ENCODE assay signal across 22 cellular contexts in genomic region chr15:42191610-42192346, GRCh38. TPM values are rescaled to one million over a fixed set of nuclear protein-coding genes. Genes with fewer than 3 reads are reported as not detected.
DNase-seq lines count a peak whose midpoint lies in the region; ATAC-seq lines count a peak whose summit lies in the region.
"Had no signal": no experiment of that assay in that cellular context is flagged by ENCODE, and none has a peak within 500 bp of the region (broad histone marks: within the 10 kb centered on the region; RNA-seq: fewer than 3 reads in every experiment).

No MANE protein-coding gene starts in this region.

- peak overlapping the region in 2 of 4 donors; percentile 5 to 49 for H3K4me3 Mint-ChIP-seq in IgD-negative memory B cell
- H3K4me3 Mint-ChIP-seq in activated naive CD8-positive, alpha-beta T cell treated with anti-CD3 and anti-CD28 coated beads, Interleukin-2, amount 50 U/mL, for 24 hours: no peak overlapping the region
- H3K4me3 Mint-ChIP-seq: CD14-positive monocyte, natural killer cell had no signal

- peak overlapping the region; percentile 87 to 89 for H3K27ac Mint-ChIP-seq in activated naive CD4-positive, alpha-beta T cell treated with anti-CD3 and anti-CD28 coated beads, Interleukin-2, amount 50 U/mL, for 72 hours
- peak overlapping the region in 2 of 3 donors; percentile 56 to 82 for H3K27ac Mint-ChIP-seq in IgD-negative memory B cell
- H3K27ac Mint-ChIP-seq in activated naive CD8-positive, alpha-beta T cell treated with anti-CD3 and anti-CD28 coated beads, Interleukin-2, amount 50 U/mL, for 24 hours: peak overlapping the region; percentile 55

- intact Hi-C loops in Right ventricle myocardium inferior (cut with DNase I): no loop called here

- DNase-seq in activated naive CD4-positive, alpha-beta T cell treated with anti-CD3 and anti-CD28 coated beads, Interleukin-2, amount 50 U/mL, for 72 hours (ENCODE audit: low spot score in 2 of 2): no peak
- DNase-seq in activated naive CD4-positive, alpha-beta T cell (lab: John Stamatoyannopoulos, UW): no peak
- DNase-seq in activated naive CD8-positive, alpha-beta T cell treated with anti-CD3 and anti-CD28 coated beads, Interleukin-2, amount 50 U/mL, for 24 hours: no peak
- DNase-seq in activated gamma-delta T cell (lab: John Stamatoyannopoulos, UW) (no peak), NCI-H146 (lab: John Stamatoyannopoulos, UW) (no peak), Right ventricle myocardium inferior (ENCODE audit: missing footprints) (no peak)
- DNase-seq in activated CD8-positive, alpha-beta memory T cell treated with anti-CD3 and anti-CD28 coated beads for 24 hours: no peak
- DNase-seq: activated CD4-positive, CD25-positive, alpha-beta regulatory T cell treated with anti-CD3 and anti-CD28 coated beads, Interleukin-2, amount 50 U/mL, for 72 hours; activated CD8-positive, alpha-beta memory T cell treated with anti-CD3 and anti-CD28 coated beads, Interleukin-2, amount 50 U/mL, for 4 hours; caudate nucleus; dermis blood vessel endothelial cell; DMS 273 treated with DMSO at 0.1 percent for 48 hours; islet precursor cell; natural killer cell; NCI-H524; T-helper 1 cell had no signal

- H3K9me3 Mint-ChIP-seq in activated naive CD4-positive, alpha-beta T cell treated with anti-CD3 and anti-CD28 coated beads, Interleukin-2, amount 50 U/mL, for 72 hours: no peaks in the 10 kb centered on the region
- H3K9me3 Mint-ChIP-seq in IgD-negative memory B cell: no peaks in the 10 kb centered on the region
- H3K9me3 Mint-ChIP-seq in activated naive CD8-positive, alpha-beta T cell treated with anti-CD3 and anti-CD28 coated beads, Interleukin-2, amount 50 U/mL, for 24 hours: no peaks in the 10 kb centered on the region
- H3K9me3 Mint-ChIP-seq: natural killer cell had no signal

- peak; percentile 46 to 49 for ATAC-seq in activated naive CD4-positive, alpha-beta T cell treated with anti-CD3 and anti-CD28 coated beads, Interleukin-2, amount 50 U/mL, for 72 hours
- ATAC-seq in activated naive CD8-positive, alpha-beta T cell treated with anti-CD3 and anti-CD28 coated beads, Interleukin-2, amount 50 U/mL, for 24 hours: no peak
- ATAC-seq in Right ventricle myocardium inferior: no peak
- ATAC-seq: natural killer cell had no signal

- peaks cover 6 to 13% (median 13%) of the 10 kb centered on the region in 3 donors for H3K4me1 Mint-ChIP-seq in IgD-negative memory B cell
- H3K4me1 Mint-ChIP-seq in activated naive CD8-positive, alpha-beta T cell treated with anti-CD3 and anti-CD28 coated beads, Interleukin-2, amount 50 U/mL, for 24 hours: peaks cover 54% of the 10 kb centered on the region

- peaks cover 21 to 71% of the 10 kb centered on the region in 2 donors for H3K36me3 Mint-ChIP-seq in activated naive CD4-positive, alpha-beta T cell treated with anti-CD3 and anti-CD28 coated beads, Interleukin-2, amount 50 U/mL, for 72 hours
- H3K36me3 Mint-ChIP-seq in IgD-negative memory B cell: peaks cover 22% of the 10 kb centered on the region
- peaks cover 49% of the 10 kb centered on the region for H3K36me3 Mint-ChIP-seq in activated naive CD8-positive, alpha-beta T cell treated with anti-CD3 and anti-CD28 coated beads, Interleukin-2, amount 50 U/mL, for 24 hours (ENCODE audit: low read depth)
- H3K36me3 Mint-ChIP-seq: natural killer cell had no signal

- H3K27me3 Mint-ChIP-seq in IgD-negative memory B cell: no peaks in the 10 kb centered on the region
- no peaks in the 10 kb centered on the region for H3K27me3 Mint-ChIP-seq in activated naive CD8-positive, alpha-beta T cell treated with anti-CD3 and anti-CD28 coated beads, Interleukin-2, amount 50 U/mL, for 24 hours

RNA-seq across cellular contexts. Expression of gene VPS39, which starts 16.3 kb away (rescaled TPM):
- 10 to 100 TPM; 55.2 to 90.7 TPM for total RNA-seq in activated naive CD4-positive, alpha-beta T cell treated with anti-CD3 and anti-CD28 coated beads, Interleukin-2, amount 50 U/mL, for 72 hours
- 27.5 TPM for polyA plus RNA-seq in IgD-negative memory B cell
- 43.0 TPM for total RNA-seq in Right ventricle myocardium inferior

RNA-seq across cellular contexts. Expression of gene PLA2G4F, which starts 35.3 kb away (rescaled TPM):
- total RNA-seq in activated naive CD4-positive, alpha-beta T cell treated with anti-CD3 and anti-CD28 coated beads, Interleukin-2, amount 50 U/mL, for 72 hours: not detected
- polyA plus RNA-seq in IgD-negative memory B cell: not detected
- 3.5 TPM for total RNA-seq in Right ventricle myocardium inferior
- total RNA-seq: dermis blood vessel endothelial cell, fibroblast of lung, liver, natural killer cell, osteoblast, SK-MEL-5 had no signal
- polyA plus RNA-seq: CD14-positive monocyte, fibroblast of lung, liver had no signal

Comparison
In these comparisons a context has a peak if more than half of its experiments do, and no peak if none do; other contexts are left out.
1. ATAC-seq: peak in activated naive CD4-positive, alpha-beta T cell treated with anti-CD3 and anti-CD28 coated beads, Interleukin-2, amount 50 U/mL, for 72 hours (2 of 2); none in activated naive CD8-positive, alpha-beta T cell treated with anti-CD3 and anti-CD28 coated beads, Interleukin-2, amount 50 U/mL, for 24 hours (single experiment) and Right ventricle myocardium inferior (single experiment).
2. Peak in every context shown above with its lines, with median percentiles within 50 percentile points of each other: H3K27ac Mint-ChIP-seq.